Comparison of ENCODE assay signal across 10 cellular contexts in genomic region chr19:49361438-49362047, GRCh38. TPM values are rescaled to one million over a fixed set of nuclear protein-coding genes. Genes with fewer than 3 reads are reported as not detected.
DNase-seq lines count a peak whose midpoint lies in the region; ATAC-seq and TF ChIP-seq lines count a peak whose summit lies in the region.
"Had no signal": no experiment of that assay in that cellular context is flagged by ENCODE, and none has a peak within 500 bp of the region (broad histone marks: within the 10 kb centered on the region; RNA-seq: fewer than 3 reads in every experiment).

No MANE protein-coding gene starts in this region.

- H3K4me1 ChIP-seq in SK-N-SH (ENCODE audit: control insufficient read depth in 1 of 2, insufficient read depth in 2 of 2, low read depth in 1 of 2, low read length in 1 of 2) (no peaks in the 10 kb centered on the region; a peak in 1 of 4 replicates), gastroesophageal sphincter (peaks cover 0 to 63% (median 11%) of the 10 kb centered on the region in 3 donors), neuronal stem cell (ENCODE audit: control insufficient read depth in 2 of 2, insufficient read depth in 1 of 2, low read depth in 1 of 2, low read length in 2 of 2) (peaks cover 4 to 17% of the 10 kb centered on the region in 2 donors)
- H3K4me1 ChIP-seq: BLaER1 had no signal

- POLR2A ChIA-PET in SK-N-SH (lab: Yijun Ruan, JAX), result interaction anchor here (0.7 kb wide), 1 partner anchor 90 kb away, joined by 3 read pairs; no protein-coding TSS in a partner anchor

- H3K27ac ChIP-seq in SK-N-SH (ENCODE audit: low read depth in 2 of 2, low read length in 1 of 2) (peak overlapping the region; percentile 68 to 86), gastroesophageal sphincter (peak overlapping the region; percentile 83 to 99 (median 94)), neuronal stem cell (replicated peaks; ENCODE audit: low read length) (peak overlapping the region; percentile 91)
- H3K27ac ChIP-seq: BLaER1 had no signal

- H3K79me2 ChIP-seq in SK-N-SH (ENCODE audit: insufficient read depth), result peaks cover 39% of the 10 kb centered on the region

- peak overlapping the region; percentile 98 for H2BK5ac ChIP-seq in neuronal stem cell (ENCODE audit: low read length)

- TF ChIP-seq POLR2A in gastroesophageal sphincter (IDR thresholded peaks at IDR 0.05), result peak in 1 of 2 donors; percentile 31

- H3K9me3 ChIP-seq in SK-N-SH (no peaks in the 10 kb centered on the region), gastroesophageal sphincter (no peaks in the 10 kb centered on the region), neuronal stem cell (replicated peaks in 1 of 2; ENCODE audit: control insufficient read depth in 2 of 2, insufficient read depth in 1 of 2, low read depth in 1 of 2, low read length in 2 of 2) (peaks cover 0 to 2% of the 10 kb centered on the region in 2 donors)

- peak overlapping the region; percentile 91 for H2AFZ ChIP-seq in SK-N-SH (ENCODE audit: low read depth)
- H2AFZ ChIP-seq in neuronal stem cell (ENCODE audit: low read length), result peak overlapping the region; percentile 79

- H3K14ac ChIP-seq in neuronal stem cell (ENCODE audit: low read length), result peak overlapping the region; percentile 98

- H2AK5ac ChIP-seq in neuronal stem cell (ENCODE audit: low read depth, low read length), result peak overlapping the region; percentile 99

- peak overlapping the region; percentile 94 for H4K91ac ChIP-seq in neuronal stem cell (ENCODE audit: low read depth, low read length, poor library complexity)

- H3K36me3 ChIP-seq in SK-N-SH (replicated peaks in 1 of 2; ENCODE audit: control insufficient read depth in 1 of 2, insufficient read depth in 2 of 2, low read length in 1 of 2), result peaks cover 4 to 21% of the 10 kb centered on the region in 2 experiments
- H3K36me3 ChIP-seq in gastroesophageal sphincter, result peaks cover 0 to 36% of the 10 kb centered on the region in 2 donors
- peaks cover 22 to 38% of the 10 kb centered on the region in 2 donors for H3K36me3 ChIP-seq in neuronal stem cell (replicated peaks in 1 of 2; ENCODE audit: control insufficient read depth in 2 of 2, insufficient read depth in 2 of 2, low read length in 2 of 2)
- H3K36me3 ChIP-seq: BLaER1 had no signal

- peak overlapping the region; percentile 96 for H3K4ac ChIP-seq in neuronal stem cell (ENCODE audit: low read length)

- peak overlapping the region; percentile 97 for H3K23ac ChIP-seq in neuronal stem cell (ENCODE audit: low read depth, low read length, poor library complexity)

- ATAC-seq in gastroesophageal sphincter, result peak; percentile 40
- no peak for ATAC-seq in HG03469 (IDR thresholded peaks at IDR 0.05; ENCODE audit: unreplicated experiment)

- H3K4me2 ChIP-seq in SK-N-SH (peak overlapping the region; percentile 94), neuronal stem cell (ENCODE audit: insufficient read depth, low read length, poor library complexity, severe bottlenecking) (peak overlapping the region; percentile 80)
- H3K4me2 ChIP-seq: BLaER1 had no signal

- 2% methylated on average over 13 of the region's 27 CpGs for WGBS in SK-N-SH (ENCODE audit: low lambda C conversion rate)
- 3% methylated on average over 4 of the region's 27 CpGs; no CpG with 5 or more reads in 1 of the 2 donors for WGBS in gastroesophageal sphincter (ENCODE audit: low coverage in 1 of 2), 2 donors
- WGBS in neuronal stem cell (ENCODE audit: extremely low coverage in 2 of 2, insufficient read length in 2 of 2, insufficient replicate concordance in 1 of 2), 2 donors, result no CpG with 5 or more reads among the region's 27 CpGs

- H3K79me1 ChIP-seq in neuronal stem cell (ENCODE audit: low read depth, low read length), result peaks cover 14% of the 10 kb centered on the region

- H3K18ac ChIP-seq in neuronal stem cell (ENCODE audit: low read length), result peak overlapping the region; percentile 100

- CTCF ChIA-PET in SK-N-SH (lab: Yijun Ruan, JAX), result no interaction called here

- peak overlapping the region; percentile 95 for H2BK15ac ChIP-seq in neuronal stem cell (ENCODE audit: low read length)

- TF ChIP-seq RAD21 in SK-N-SH (IDR thresholded peaks at IDR 0.05; ENCODE audit: low read length), result no peak

- no peak for TF ChIP-seq CTCF in SK-N-SH (IDR thresholded peaks at IDR 0.05)
- TF ChIP-seq CTCF in gastroesophageal sphincter (IDR thresholded peaks at IDR 0.05), result no peak

- TF ChIP-seq EP300 in SK-N-SH (IDR thresholded peaks at IDR 0.05; ENCODE audit: borderline replicate concordance in 1 of 2, low read depth in 1 of 2, low read length in 1 of 2), result no peak
- TF ChIP-seq EP300 in gastroesophageal sphincter (IDR thresholded peaks at IDR 0.05), result no peak

- H2BK12ac ChIP-seq in neuronal stem cell (ENCODE audit: low read length), result peak overlapping the region; percentile 44

- DNase-seq in NCI-H1436 (lab: John Stamatoyannopoulos, UW) (peak; percentile 22), NCI-H1436 treated with DMSO at 0.1 percent for 48 hours (lab: John Stamatoyannopoulos, UW) (no peak), SK-N-SH (peak; percentile 79), neuronal stem cell (ENCODE audit: low spot score) (peak; percentile 70), GF-D8 (lab: John Stamatoyannopoulos, UW) (no peak), NCI-H510A (lab: John Stamatoyannopoulos, UW) (no peak)

- no peaks in the 10 kb centered on the region for H3K9me2 ChIP-seq in SK-N-SH

- peaks cover 4% of the 10 kb centered on the region for H3F3A ChIP-seq in SK-N-SH (replicated peaks; ENCODE audit: insufficient read depth)

- H4K8ac ChIP-seq in neuronal stem cell (ENCODE audit: low read depth, low read length), result no peak overlapping the region

- H3K9ac ChIP-seq in SK-N-SH (peak overlapping the region; percentile 99), neuronal stem cell (ENCODE audit: low read depth, low read length, poor library complexity) (peak overlapping the region; percentile 100)
- H3K9ac ChIP-seq: BLaER1 had no signal

- no peaks in the 10 kb centered on the region for H3K27me3 ChIP-seq in SK-N-SH (ENCODE audit: insufficient read depth)
- no peaks in the 10 kb centered on the region for H3K27me3 ChIP-seq in gastroesophageal sphincter
- no peaks in the 10 kb centered on the region for H3K27me3 ChIP-seq in neuronal stem cell (ENCODE audit: control insufficient read depth in 3 of 3, insufficient read depth in 3 of 3, low read depth in 1 of 3, low read length in 3 of 3)

- peak overlapping the region; percentile 89 for H2BK120ac ChIP-seq in neuronal stem cell (ENCODE audit: low read depth, low read length)

- H4K20me1 ChIP-seq in SK-N-SH (ENCODE audit: insufficient read depth), result no peaks in the 10 kb centered on the region
- H4K20me1 ChIP-seq: BLaER1 had no signal

- H3K4me3 ChIP-seq in SK-N-SH (ENCODE audit: low read depth in 2 of 2, low read length in 1 of 2) (peak overlapping the region; percentile 64 to 91), gastroesophageal sphincter (peak overlapping the region; percentile 57 to 79), neuronal stem cell (ENCODE audit: low read length in 2 of 2) (peak overlapping the region; percentile 99 to 100)
- H3K4me3 ChIP-seq: BLaER1 had no signal

TF ChIP-seq in SK-N-SH, 30 proteins besides CTCF, POLR2A, EP300 and RAD21 (continues in another document):
- TF ChIP-seq MAX (IDR thresholded peaks at IDR 0.05; ENCODE audit: low read depth), result no peak
- no peak for TF ChIP-seq ZBTB33 (IDR thresholded peaks at IDR 0.05; ENCODE audit: borderline replicate concordance, low read depth)

RNA-seq across cellular contexts. Expression of gene TEAD2, which starts 0.7 kb away (rescaled TPM):
- polyA plus RNA-seq in SK-N-SH (2012; rRNA removed), result 24.7 and 27.9 TPM in 2 replicates
- 17.4 and 22.3 TPM in 2 replicates for polyA plus RNA-seq in SK-N-SH (2012; cell fraction: cytosol; rRNA removed)
- 32.3 and 39.7 TPM in 2 replicates for polyA plus RNA-seq in SK-N-SH (2012; cell fraction: nucleus; rRNA removed)
- 10 to 100 TPM; 47.5 to 73.1 (median 51.1) TPM for total RNA-seq in gastroesophageal sphincter
- 226 TPM for polyA plus RNA-seq in neuronal stem cell (2013, experiment 1 of 2)
- polyA plus RNA-seq in neuronal stem cell (2013, experiment 2 of 2), result 220 TPM

RNA-seq across cellular contexts. Expression of gene DKKL1, which starts 2.1 kb away (rescaled TPM):
- polyA plus RNA-seq in SK-N-SH (2012; rRNA removed), result 0.36 and 0.47 TPM in 2 replicates
- 0.26 and 0.40 TPM in 2 replicates for polyA plus RNA-seq in SK-N-SH (2012; cell fraction: cytosol; rRNA removed)
- 0.55 and 0.82 TPM in 2 replicates for polyA plus RNA-seq in SK-N-SH (2012; cell fraction: nucleus; rRNA removed)
- not detected for total RNA-seq in gastroesophageal sphincter
- polyA plus RNA-seq in neuronal stem cell (2013, experiment 1 of 2), result 8.4 TPM
- 7.5 TPM for polyA plus RNA-seq in neuronal stem cell (2013, experiment 2 of 2)

RNA-seq across cellular contexts. Expression of gene CD37, which starts 26.3 kb away (rescaled TPM):
- polyA plus RNA-seq in SK-N-SH (2012; rRNA removed), result not detected in 2 replicates
- not detected in 2 replicates for polyA plus RNA-seq in SK-N-SH (2012; cell fraction: cytosol; rRNA removed)
- polyA plus RNA-seq in SK-N-SH (2012; cell fraction: nucleus; rRNA removed), result 0.50 TPM in 1 of 2 replicates, not detected in the other
- total RNA-seq in gastroesophageal sphincter, result 10 to 100 TPM in 2 of 4 donors, 1 to 10 TPM in 2; 4.9 to 18.9 (median 9.3) TPM
- not detected for polyA plus RNA-seq in neuronal stem cell (2013, experiment 1 of 2)
- not detected for polyA plus RNA-seq in neuronal stem cell (2013, experiment 2 of 2)

RNA-seq across cellular contexts. Expression of gene KASH5, which starts 26.5 kb away (rescaled TPM):
- polyA plus RNA-seq in SK-N-SH (2012; rRNA removed), result 0.03 and 0.20 TPM in 2 replicates
- polyA plus RNA-seq in SK-N-SH (2012; cell fraction: cytosol; rRNA removed), result 0.06 and 0.08 TPM in 2 replicates
- 0.42 and 0.52 TPM in 2 replicates for polyA plus RNA-seq in SK-N-SH (2012; cell fraction: nucleus; rRNA removed)
- total RNA-seq in gastroesophageal sphincter, result not detected
- 0.17 TPM for polyA plus RNA-seq in neuronal stem cell (2013, experiment 1 of 2)
- 0.17 TPM for polyA plus RNA-seq in neuronal stem cell (2013, experiment 2 of 2)
- total RNA-seq: subcutaneous adipose tissue had no signal

RNA-seq across cellular contexts. Expression of gene SLC6A16, which starts 36.6 kb away (rescaled TPM):
- 0.33 and 0.80 TPM in 2 replicates for polyA plus RNA-seq in SK-N-SH (2012; rRNA removed)
- polyA plus RNA-seq in SK-N-SH (2012; cell fraction: cytosol; rRNA removed), result 0.20 and 0.41 TPM in 2 replicates
- 2.7 and 6.3 TPM in 2 replicates for polyA plus RNA-seq in SK-N-SH (2012; cell fraction: nucleus; rRNA removed)
- total RNA-seq in gastroesophageal sphincter, result 1 to 10 TPM; 1.9 to 3.7 (median 2.5) TPM
- polyA plus RNA-seq in neuronal stem cell (2013, experiment 1 of 2), result 10.6 TPM
- 10.3 TPM for polyA plus RNA-seq in neuronal stem cell (2013, experiment 2 of 2)

Comparison
In these comparisons a context has a peak if more than half of its experiments do, and no peak if none do; other contexts are left out.
1. DNase-seq: peak in NCI-H1436 (single experiment), SK-N-SH (single experiment) and neuronal stem cell (single experiment); none in NCI-H1436 treated with DMSO at 0.1 percent for 48 hours (single experiment), GF-D8 (single experiment) and NCI-H510A (single experiment).
2. Peak in every context shown above with its lines, with median percentiles within 50 percentile points of each other: H3K27ac ChIP-seq and H3K4me3 ChIP-seq.